In genomic region chr9:36163049-36163839, GRCh38 we compare ENCODE assay signal across 7 cellular contexts. TPM values are rescaled to one million over a fixed set of nuclear protein-coding genes. Genes with fewer than 3 reads are reported as not detected.
DNase-seq lines count a peak whose midpoint lies in the region; ATAC-seq and TF ChIP-seq lines count a peak whose summit lies in the region.

No MANE protein-coding gene starts in this region.

- no peak for TF ChIP-seq POLR2A in tibial nerve (IDR thresholded peaks at IDR 0.05)

- 17 to 31% methylated on average over 6 to 8 of the region's 9 CpGs for WGBS in tibial nerve, 2 donors

- H3K36me3 ChIP-seq in MG63 (no peaks in the 10 kb centered on the region), tibial nerve (no peaks in the 10 kb centered on the region)

- no peaks in the 10 kb centered on the region for H3K36me3 Mint-ChIP-seq in Calu3 (ENCODE audit: insufficient read depth, unreplicated experiment)

- CTCF ChIA-PET in Calu3 (lab: Charles Lee): no interaction called here

- no TSS peak for BruUV-seq in Calu3 (replicated peaks; lab: Mats Ljungman, UMichigan)

- no peak overlapping the region for H3K27ac Mint-ChIP-seq in Calu3 (ENCODE audit: unreplicated experiment)

- H3K9me3 ChIP-seq in MG63 (peaks cover 3% of the 10 kb centered on the region; the same call in 1 of the 2 replicates), tibial nerve (no peaks in the 10 kb centered on the region)

- H3K4me3 Mint-ChIP-seq in Calu3 (ENCODE audit: low read depth, unreplicated experiment): no peak overlapping the region

- peak in 1 of 2 donors; percentile 30 for TF ChIP-seq EP300 in tibial nerve (IDR thresholded peaks at IDR 0.05)

- H3K4me1 Mint-ChIP-seq in Calu3 (ENCODE audit: low read depth, unreplicated experiment): no peaks in the 10 kb centered on the region

- H3K4me1 ChIP-seq in tibial nerve: peaks cover 0 to 35% (median 9%) of the 10 kb centered on the region in 4 donors

- ATAC-seq in HG03432 (IDR thresholded peaks at IDR 0.05; ENCODE audit: unreplicated experiment) (no peak), GM18867 (IDR thresholded peaks at IDR 0.05; ENCODE audit: unreplicated experiment) (no peak)

- intact Hi-C loops in Calu3 (cut with micrococcal nuclease; ENCODE audit: unreplicated experiment): no loop called here

- H3K27ac ChIP-seq in tibial nerve: peak overlapping the region; percentile 7 to 79 (median 66)

- no peak for TF ChIP-seq CTCF in tibial nerve (IDR thresholded peaks at IDR 0.05)
- TF ChIP-seq CTCF in Calu3 (IDR thresholded peaks at IDR 0.05; ENCODE audit: unreplicated experiment): no peak

- H3K9me3 Mint-ChIP-seq in Calu3 (ENCODE audit: low read depth, unreplicated experiment): no peaks in the 10 kb centered on the region

- peak; percentile 88 for DNase-seq in MG63
- peak; percentile 78 for DNase-seq in ecto neural progenitor cell (ENCODE audit: low spot score)
- DNase-seq in lung microvascular endothelial cell (ENCODE audit: low read depth in 2 of 2): peak; percentile 78 to 84
- no peak for DNase-seq in tibial nerve (ENCODE audit: low spot score in 2 of 2)
- no peak for DNase-seq in Calu3

- no peak overlapping the region for H3K4me3 ChIP-seq in MG63
- no peak overlapping the region for H3K4me3 ChIP-seq in tibial nerve

- H3K27me3 Mint-ChIP-seq in Calu3 (ENCODE audit: unreplicated experiment): peaks cover 18% of the 10 kb centered on the region

- no peaks in the 10 kb centered on the region for H3K27me3 ChIP-seq in MG63
- peaks cover 0 to 2% of the 10 kb centered on the region in 2 donors for H3K27me3 ChIP-seq in tibial nerve

RNA-seq across cellular contexts. Expression of gene CCIN, which starts 5.9 kb away (rescaled TPM):
- 0.36 TPM in 1 of 2 replicates, not detected in the other for total RNA-seq in MG63 (2014; rRNA removed; shearing (Covaris generic); ENCODE audit: low replicate concordance)
- total RNA-seq in lung microvascular endothelial cell (under 0.01 and 0.22 TPM in 2 replicates), tibial nerve (not detected), Calu3 (2022) (not detected in 2 replicates)

RNA-seq across cellular contexts. Expression of gene GLIPR2, which starts 26.7 kb away (rescaled TPM):
- total RNA-seq in MG63 (2014; rRNA removed; shearing (Covaris generic); ENCODE audit: low replicate concordance): 17.1 and 20.3 TPM in 2 replicates
- total RNA-seq in lung microvascular endothelial cell (42.3 and 52.2 TPM in 2 replicates), tibial nerve (10 to 100 TPM; 18.1 to 26.4 (median 25.6) TPM), Calu3 (2022) (0.19 and 0.24 TPM in 2 replicates)

RNA-seq across cellular contexts. Expression of gene CLTA, which starts 27.5 kb away (rescaled TPM):
- total RNA-seq in MG63 (2014; rRNA removed; shearing (Covaris generic); ENCODE audit: low replicate concordance): 1,843 and 1,874 TPM in 2 replicates
- total RNA-seq in lung microvascular endothelial cell: 221 and 243 TPM in 2 replicates
- total RNA-seq in tibial nerve: 100 to 1,000 TPM; 165 to 247 (median 223) TPM
- 85.5 and 87.3 TPM in 2 replicates for total RNA-seq in Calu3 (2022)

Comparison
In these comparisons a context has a peak if more than half of its experiments do, and no peak if none do; other contexts are left out.
1. DNase-seq: peak in MG63 (single experiment), ecto neural progenitor cell (single experiment) and lung microvascular endothelial cell (2 of 2); none in tibial nerve (0 of 2) and Calu3 (single experiment).
2. RNA of gene GLIPR2, which starts 26.7 kb away (total RNA-seq): 42.3 to 52.2 TPM in lung microvascular endothelial cell, 18.1 to 26.4 TPM in tibial nerve and 17.1 to 20.3 TPM in MG63; 0.19 to 0.24 TPM in Calu3; every median in the first group is over 10 times any median in the second.